ENCODE assay signal across 9 cellular contexts in genomic region chr19:35213678-35214632, GRCh38. TPM values are rescaled to one million over a fixed set of nuclear protein-coding genes. Genes with fewer than 3 reads are reported as not detected.
DNase-seq lines count a peak whose midpoint lies in the region; ATAC-seq, FAIRE-seq and TF ChIP-seq lines count a peak whose summit lies in the region.
"Had no signal": no experiment of that assay in that cellular context is flagged by ENCODE, and none has a peak within 500 bp of the region (broad histone marks: within the 10 kb centered on the region; RNA-seq: fewer than 3 reads in every experiment).

No MANE protein-coding gene starts in this region.

- FAIRE-seq in HTR-8/SVneo (lab: Jason Lieb, UNC) (no peak), small intestine (lab: Jason Lieb, UNC) (no peak)

- H3K4me1 ChIP-seq in PC-3 (ENCODE audit: insufficient read depth, low read length), result peaks cover 11% of the 10 kb centered on the region
- H3K4me1 ChIP-seq in foreskin keratinocyte, result peaks cover 7% of the 10 kb centered on the region
- H3K4me1 ChIP-seq in small intestine (ENCODE audit: control insufficient read depth in 2 of 2, insufficient read depth in 1 of 2, low read depth in 1 of 2, low read length in 1 of 2), result peaks cover 0 to 2% of the 10 kb centered on the region in 2 donors

- peak overlapping the region; percentile 43 for H2AFZ ChIP-seq in PC-3 (ENCODE audit: low read length)

- peak overlapping the region; percentile 91 for H3K27ac Mint-ChIP-seq in activated T-cell treated with anti-CD3 and anti-CD28 coated beads, Interleukin-2, amount 50 U/mL, for 72 hours

- H3K9me2 ChIP-seq in PC-3 (replicated peaks; ENCODE audit: low read length), result no peaks in the 10 kb centered on the region

- DNase-seq in NCI-H1436 (lab: John Stamatoyannopoulos, UW), result peak; percentile 37
- DNase-seq in NCI-H1436 treated with DMSO at 0.1 percent for 48 hours (lab: John Stamatoyannopoulos, UW), result no peak
- DNase-seq in HTR-8/SVneo (ENCODE audit: insufficient read length, low spot score), result peak; percentile 81
- DNase-seq in PC-3, result peak; percentile 92
- peak; percentile 86 to 88 for DNase-seq in activated T-cell treated with anti-CD3 and anti-CD28 coated beads, Interleukin-2, amount 50 U/mL, for 72 hours
- peak; percentile 78 to 92 for DNase-seq in foreskin keratinocyte
- DNase-seq in small intestine, result peak; percentile 93
- DNase-seq in mesenteric fat pad (ENCODE audit: low spot score), result no peak

- H3K9me3 Mint-ChIP-seq in activated T-cell treated with anti-CD3 and anti-CD28 coated beads, Interleukin-2, amount 50 U/mL, for 72 hours, result peaks cover 2 to 4% of the 10 kb centered on the region in 2 donors

- peaks cover 74% of the 10 kb centered on the region for H3K4me1 Mint-ChIP-seq in activated T-cell treated with anti-CD3 and anti-CD28 coated beads, Interleukin-2, amount 50 U/mL, for 72 hours (ENCODE audit: low read depth)

- H3K36me3 ChIP-seq in PC-3 (ENCODE audit: low read depth, low read length) (no peaks in the 10 kb centered on the region), small intestine (ENCODE audit: control insufficient read depth in 2 of 2, insufficient read depth in 2 of 2, low read length in 2 of 2) (no peaks in the 10 kb centered on the region)

- TF ChIP-seq CTCF in PC-3 (conservative IDR thresholded peaks at IDR 0.05; ENCODE audit: low read depth, low read length) (no peak), foreskin keratinocyte (conservative IDR thresholded peaks at IDR 0.05) (no peak)

- no peak overlapping the region for H3K9ac ChIP-seq in PC-3 (ENCODE audit: low read length)

- intact Hi-C loops in PC-3 (cut with micrococcal nuclease), result no loop called here

- CTCF ChIA-PET in PC-3 (lab: Charles Lee), result no interaction called here

- peaks cover 7 to 9% of the 10 kb centered on the region in 2 donors for H3K36me3 Mint-ChIP-seq in activated T-cell treated with anti-CD3 and anti-CD28 coated beads, Interleukin-2, amount 50 U/mL, for 72 hours (ENCODE audit: insufficient read depth in 2 of 2)

- H3K4me3 ChIP-seq in PC-3 (ENCODE audit: low read length) (no peak overlapping the region), small intestine (ENCODE audit: low read depth in 1 of 2, low read length in 2 of 2) (no peak overlapping the region)

- H3K4me2 ChIP-seq in PC-3 (ENCODE audit: low read length), result peak overlapping the region; percentile 79

- BruUV-seq in PC-3 (replicated peaks; lab: Mats Ljungman, UMichigan), result no TSS peak

- ATAC-seq in PC-3 (peak; percentile 92), foreskin keratinocyte (peak; percentile 74)
- peak; percentile 82 to 86 for ATAC-seq in activated T-cell treated with anti-CD3 and anti-CD28 coated beads, Interleukin-2, amount 50 U/mL, for 72 hours (replicated peaks in 1 of 2)

- H3K9me3 ChIP-seq in PC-3 (ENCODE audit: low read length) (no peaks in the 10 kb centered on the region), small intestine (ENCODE audit: control insufficient read depth, low read depth) (no peaks in the 10 kb centered on the region)

- peak overlapping the region; percentile 62 to 78 for H3K4me3 Mint-ChIP-seq in activated T-cell treated with anti-CD3 and anti-CD28 coated beads, Interleukin-2, amount 50 U/mL, for 72 hours

- no peaks in the 10 kb centered on the region for H3K79me2 ChIP-seq in PC-3 (ENCODE audit: low read length)

- H3K27me3 ChIP-seq in PC-3 (ENCODE audit: low read length) (no peaks in the 10 kb centered on the region), foreskin keratinocyte (peaks cover 8% of the 10 kb centered on the region), small intestine (ENCODE audit: control insufficient read depth in 2 of 2, insufficient read depth in 2 of 2, low read length in 2 of 2) (no peaks in the 10 kb centered on the region)

- no peaks in the 10 kb centered on the region for H3K27me3 Mint-ChIP-seq in activated T-cell treated with anti-CD3 and anti-CD28 coated beads, Interleukin-2, amount 50 U/mL, for 72 hours (ENCODE audit: low read depth)

- H4K20me1 ChIP-seq in PC-3 (ENCODE audit: low read length), result no peaks in the 10 kb centered on the region

- whole genome bisulfite sequencing in small intestine, 3 donors, result 12 to 23% (median 12%) methylated on average over 21 of the region's 21 CpGs

- H3K27ac ChIP-seq in PC-3 (ENCODE audit: low read length) (peak overlapping the region; percentile 34), foreskin keratinocyte (no peak overlapping the region), small intestine (ENCODE audit: low read depth in 1 of 2, low read length in 1 of 2) (peak overlapping the region; percentile 62 to 96)
- H3K27ac ChIP-seq: 22Rv1 had no signal

- no peaks in the 10 kb centered on the region for H3F3A ChIP-seq in PC-3 (ENCODE audit: low read length, unreplicated experiment)

- POLR2A ChIA-PET in PC-3 (lab: Charles Lee; ENCODE audit: unreplicated experiment), result no interaction called here

RNA-seq across cellular contexts. Expression of gene FAM187B, which starts 14.6 kb away (rescaled TPM):
- total RNA-seq in PC-3 (2014; rRNA removed) (not detected in 2 replicates), foreskin keratinocyte (not detected in 2 replicates), mesenteric fat pad (not detected)
- total RNA-seq in activated T-cell treated with anti-CD3 and anti-CD28 coated beads, Interleukin-2, amount 50 U/mL, for 72 hours, result not detected
- polyA plus RNA-seq in foreskin keratinocyte (not detected in 2 replicates), small intestine (not detected)

RNA-seq across cellular contexts. Expression of gene LSR, which starts 34.8 kb away (rescaled TPM):
- total RNA-seq in PC-3 (2014; rRNA removed) (80.3 and 91.0 TPM in 2 replicates), foreskin keratinocyte (91.3 and 98.0 TPM in 2 replicates), mesenteric fat pad (8.1 TPM)
- 10 to 100 TPM; 24.2 to 41.1 TPM for total RNA-seq in activated T-cell treated with anti-CD3 and anti-CD28 coated beads, Interleukin-2, amount 50 U/mL, for 72 hours
- polyA plus RNA-seq in foreskin keratinocyte (113 and 125 TPM in 2 replicates), small intestine (100 to 1,000 TPM in 1 of 3 donors, 10 to 100 TPM in 2; 51.6 to 136 (median 70.2) TPM)

RNA-seq across cellular contexts. Expression of gene USF2, which starts 54.8 kb away (rescaled TPM):
- 102 and 103 TPM in 2 replicates for total RNA-seq in PC-3 (2014; rRNA removed)
- total RNA-seq in activated T-cell treated with anti-CD3 and anti-CD28 coated beads, Interleukin-2, amount 50 U/mL, for 72 hours, result 100 to 1,000 TPM; 202 to 212 TPM
- total RNA-seq in foreskin keratinocyte, result 54.5 and 59.6 TPM in 2 replicates
- 81.3 and 89.9 TPM in 2 replicates for polyA plus RNA-seq in foreskin keratinocyte
- polyA plus RNA-seq in small intestine, result 100 to 1,000 TPM in 1 of 3 donors, 10 to 100 TPM in 2; 74.7 to 127 (median 92.1) TPM
- 110 TPM for total RNA-seq in mesenteric fat pad

RNA-seq across cellular contexts. Expression of gene FXYD5, which starts 59.4 kb away (rescaled TPM):
- 114 and 123 TPM in 2 replicates for total RNA-seq in PC-3 (2014; rRNA removed)
- total RNA-seq in activated T-cell treated with anti-CD3 and anti-CD28 coated beads, Interleukin-2, amount 50 U/mL, for 72 hours, result 100 to 1,000 TPM; 331 to 342 TPM
- 268 and 277 TPM in 2 replicates for total RNA-seq in foreskin keratinocyte
- 416 and 427 TPM in 2 replicates for polyA plus RNA-seq in foreskin keratinocyte
- polyA plus RNA-seq in small intestine, result 10 to 100 TPM in 2 of 3 donors, 1 to 10 TPM in 1; 3.4 to 60.5 (median 19.7) TPM
- 73.4 TPM for total RNA-seq in mesenteric fat pad

Comparison
In these comparisons a context has a peak if more than half of its experiments do, and no peak if none do; other contexts are left out.
1. DNase-seq: peak in NCI-H1436 (single experiment), HTR-8/SVneo (single experiment), PC-3 (single experiment), activated T-cell treated with anti-CD3 and anti-CD28 coated beads, Interleukin-2, amount 50 U/mL, for 72 hours (2 of 2), foreskin keratinocyte (2 of 2) and small intestine (single experiment); none in NCI-H1436 treated with DMSO at 0.1 percent for 48 hours (single experiment) and mesenteric fat pad (single experiment).
2. Peak in every context shown above with its lines, with median percentiles within 50 percentile points of each other: ATAC-seq.